In genomic region chr3:138594935-138595259, GRCh38 we compare ENCODE assay signal across 9 cellular contexts. TPM values are rescaled to one million over a fixed set of nuclear protein-coding genes. Genes with fewer than 3 reads are reported as not detected.
A peak's percentile ranks its signal among the peaks of the same experiment; 100 is the strongest.
DNase-seq lines count a peak whose midpoint lies in the region; ATAC-seq and TF ChIP-seq lines count a peak whose summit lies in the region.
"Had no signal": no experiment of that assay in that cellular context is flagged by ENCODE, and none has a peak within 500 bp of the region (broad histone marks: within the 10 kb centered on the region; RNA-seq: fewer than 3 reads in every experiment).

No MANE protein-coding gene starts in this region.

- intact Hi-C loops in Panc1 (cut with micrococcal nuclease; ENCODE audit: unreplicated experiment), result loop anchor here (2.0 to 10.0 kb wide), 2 partner anchors 100 to 328 kb away; no protein-coding TSS in a partner anchor
- intact Hi-C loops in spleen (cut with DNase I; ENCODE audit: low total_unique reads), result loop anchor here (2.0 to 10.0 kb wide), 2 partner anchors 80 to 322 kb away; no protein-coding TSS in a partner anchor

- POLR2A ChIA-PET in Panc1 (lab: Charles Lee), result interaction anchor here (0.5 to 1.0 kb wide), 4 partner anchors 104 to 341 kb away, joined by 3 to 5 read pairs (median 4); no protein-coding TSS in a partner anchor

- CTCF ChIA-PET in Panc1 (lab: Charles Lee), result interaction anchor here (0.5 to 2.9 kb wide), 6 partner anchors 217 to 329 kb away, joined by 3 to 31 read pairs (median 4); no protein-coding TSS in a partner anchor

- peak overlapping the region; percentile 96 for H3K27ac ChIP-seq in Panc1 (ENCODE audit: low read length)
- peak overlapping the region; percentile 84 for H3K27ac ChIP-seq in epithelial cell of prostate
- peak overlapping the region in 7 of 8 donors; percentile 80 to 94 (median 86) for H3K27ac ChIP-seq in spleen

- ATAC-seq in GM21529 (IDR thresholded peaks at IDR 0.05; ENCODE audit: unreplicated experiment) (peak; percentile 10), Panc1 (0 out of 2 replicates have a peak, but pooled peaks have one; percentile 0), GM21576 (IDR thresholded peaks at IDR 0.05; ENCODE audit: unreplicated experiment) (no peak), HG02588 (IDR thresholded peaks at IDR 0.05; ENCODE audit: unreplicated experiment) (no peak)

- peaks cover 8% of the 10 kb centered on the region; the same call in 1 of the 2 replicates for H3K36me3 ChIP-seq in Panc1 (ENCODE audit: control insufficient read depth, insufficient read depth, low read length)
- H3K36me3 ChIP-seq in spleen, result peaks cover 0 to 4% (median 0%) of the 10 kb centered on the region in 6 donors

- in situ Hi-C loops in Panc1 (cut with HindIII; ENCODE audit: low pct_unique_long_range_greater_than_20kb, low sequenced_read_pairs), result no loop called here

- no peak for TF ChIP-seq POLR2A in spleen (IDR thresholded peaks at IDR 0.05)

- H3K9me3 ChIP-seq in Panc1 (ENCODE audit: control insufficient read depth, insufficient read depth, low read depth, low read length), result no peaks in the 10 kb centered on the region
- peaks cover 0 to 6% (median 2%) of the 10 kb centered on the region in 8 donors for H3K9me3 ChIP-seq in spleen

- DNase-seq in Panc1 (ENCODE audit: low read depth, low spot score) (no peak), epithelial cell of prostate (ENCODE audit: low read depth, low spot score) (no peak), spleen (no peak), NAMALWA (ENCODE audit: low spot score) (no peak)
- DNase-seq: cortex of kidney, NCI-H524 had no signal

- whole genome bisulfite sequencing in spleen, 5 donors, result 21 to 30% (median 23%) methylated on average over 3 of the region's 3 CpGs

- peak overlapping the region; percentile 88 to 93 for H3K4me3 ChIP-seq in Panc1 (ENCODE audit: low read depth in 2 of 2, low read length in 2 of 2)
- H3K4me3 ChIP-seq in spleen, result peak overlapping the region in 7 of 8 donors; percentile 61 to 89 (median 75)

- TF ChIP-seq CTCF in Panc1 (IDR thresholded peaks at IDR 0.05) (peak; percentile 34), spleen (IDR thresholded peaks at IDR 0.05 in 8 of 11, conservative IDR thresholded peaks at IDR 0.05 in 3 of 11) (peak in 2 of 11 experiments; percentile 2 to 21)

- no TSS peak for BruUV-seq in Panc1 (replicated peaks; lab: Mats Ljungman, UMichigan)

- H3K4me1 ChIP-seq in Panc1 (ENCODE audit: control insufficient read depth, insufficient read depth, low read length), result peaks cover 23% of the 10 kb centered on the region
- peaks cover 0 to 31% (median 12%) of the 10 kb centered on the region in 6 donors for H3K4me1 ChIP-seq in spleen

- no peaks in the 10 kb centered on the region for H3K27me3 ChIP-seq in Panc1 (ENCODE audit: control insufficient read depth, insufficient read depth, low read length)
- H3K27me3 ChIP-seq in spleen (replicated peaks in 1 of 7), result peaks cover 0 to 9% (median 0%) of the 10 kb centered on the region in 7 donors

RNA-seq across cellular contexts. Expression of gene CEP70, which starts 0.8 kb away (rescaled TPM):
- total RNA-seq in Panc1 (2021; ENCODE audit: unreplicated experiment), result 64.5 TPM
- 22.8 TPM for polyA plus RNA-seq in Panc1 (2012; ENCODE audit: insufficient read length)
- 10 to 100 TPM; 10.7 to 19.0 (median 14.7) TPM for total RNA-seq in spleen
- polyA plus RNA-seq in spleen, result 1 to 10 TPM; 2.7 to 4.8 (median 4.2) TPM

RNA-seq across cellular contexts. Expression of gene FAIM, which starts 13.7 kb away (rescaled TPM):
- total RNA-seq in Panc1 (2021; ENCODE audit: unreplicated experiment), result 18.8 TPM
- polyA plus RNA-seq in Panc1 (2012; ENCODE audit: insufficient read length), result 15.6 TPM
- total RNA-seq in spleen, result 1 to 10 TPM; 2.6 to 7.9 (median 5.6) TPM
- 10 to 100 TPM in 1 of 3 donors, 1 to 10 TPM in 2; 6.0 to 11.1 (median 9.0) TPM for polyA plus RNA-seq in spleen

Comparison
In these comparisons a context has a peak if more than half of its experiments do, and no peak if none do; other contexts are left out.
1. ATAC-seq: peak in GM21529 (single experiment) and Panc1 (single experiment); none in GM21576 (single experiment) and HG02588 (single experiment).
2. Peak in every context shown above with its lines, with median percentiles within 50 percentile points of each other: H3K27ac ChIP-seq.